Comparison of ENCODE assay signal across 8 cellular contexts in genomic region chr9:131271016-131271273, GRCh38. TPM values are rescaled to one million over a fixed set of nuclear protein-coding genes. Genes with fewer than 3 reads are reported as not detected.
DNase-seq lines count a peak whose midpoint lies in the region; ATAC-seq and TF ChIP-seq lines count a peak whose summit lies in the region.
"Not testable (repeated sequence)": the region's sequence is repeated elsewhere in the genome, so short reads cannot be mapped to it uniquely, and the experiment has no call there.

No MANE protein-coding gene starts in this region.

- TF ChIP-seq POLR2A in adrenal gland (IDR thresholded peaks at IDR 0.05); esophagus muscularis mucosa (IDR thresholded peaks at IDR 0.05; ENCODE audit: low read depth); transverse colon (IDR thresholded peaks at IDR 0.05): not testable (repeated sequence)

- WGBS in adrenal gland, 4 donors: 50 to 88% (median 81%) methylated on average over 1 of the region's 1 CpG
- 92% methylated on average over 1 of the region's 1 CpG for WGBS in esophagus muscularis mucosa
- 71 to 75% methylated on average over 1 of the region's 1 CpG for WGBS in lung, 2 donors
- WGBS in transverse colon (ENCODE audit: low coverage in 1 of 2), 2 donors: 62% methylated on average over 1 of the region's 1 CpG; no CpG with 5 or more reads in 1 of the 2 donors

- not testable (repeated sequence) for H3K27me3 ChIP-seq in CD8-positive, alpha-beta memory T cell (ENCODE audit: insufficient read depth, low read length, poor library complexity, severe bottlenecking); OCI-LY3 (ENCODE audit: low read depth, low read length); adrenal gland; lung (ENCODE audit: control insufficient read depth, insufficient read depth); skeletal muscle tissue (ENCODE audit: control insufficient read depth in 3 of 3, insufficient read depth in 3 of 3, low read length in 3 of 3)
- H3K27me3 ChIP-seq in esophagus muscularis mucosa (peaks cover 0 to 17% (median 0%) of the 10 kb centered on the region in 4 donors), transverse colon (peaks cover 17% of the 10 kb centered on the region)

- H4K20me1 ChIP-seq in OCI-LY3 (ENCODE audit: insufficient read depth, low read length): not testable (repeated sequence)

- in situ Hi-C loops in transverse colon (cut with MboI; ENCODE audit: low pct_ligation_motif_present in 1 of 4, low pct_unique_long_range_greater_than_20kb in 1 of 4, low sequenced_read_pairs in 3 of 4): not testable (repeated sequence)

- intact Hi-C loops in adrenal gland (cut with DNase I); esophagus muscularis mucosa (cut with DNase I); transverse colon (cut with DNase I; ENCODE audit: low total_unique reads): not testable (repeated sequence)

- H3K27me3 Mint-ChIP-seq in CD8-positive, alpha-beta memory T cell; activated CD8-positive, alpha-beta memory T cell treated with anti-CD3 and anti-CD28 coated beads, Interleukin-2, amount 10 ng/mL, durations not matched to agents 7 days and 5 days: not testable (repeated sequence)

- not testable (repeated sequence) for ATAC-seq in activated CD8-positive, alpha-beta memory T cell treated with anti-CD3 and anti-CD28 coated beads, Interleukin-2, amount 10 ng/mL, durations not matched to agents 7 days and 5 days; lung (ENCODE audit: insufficient read depth, low FRiP score)

- not testable (repeated sequence) for TF ChIP-seq EP300 in esophagus muscularis mucosa (IDR thresholded peaks at IDR 0.05); transverse colon (IDR thresholded peaks at IDR 0.05; ENCODE audit: low read depth)

- peak overlapping the region; percentile 90 to 100 (median 96) for H3K4me3 Mint-ChIP-seq in CD8-positive, alpha-beta memory T cell
- H3K4me3 Mint-ChIP-seq in activated CD8-positive, alpha-beta memory T cell treated with anti-CD3 and anti-CD28 coated beads, Interleukin-2, amount 10 ng/mL, durations not matched to agents 7 days and 5 days: peak overlapping the region; percentile 99

- peaks cover 5 to 57% (median 14%) of the 10 kb centered on the region in 3 donors for H3K36me3 Mint-ChIP-seq in CD8-positive, alpha-beta memory T cell
- peaks cover 57% of the 10 kb centered on the region for H3K36me3 Mint-ChIP-seq in activated CD8-positive, alpha-beta memory T cell treated with anti-CD3 and anti-CD28 coated beads, Interleukin-2, amount 10 ng/mL, durations not matched to agents 7 days and 5 days

- H3K36me3 ChIP-seq in CD8-positive, alpha-beta memory T cell (ENCODE audit: insufficient read depth, low read length); adrenal gland (replicated peaks in 1 of 2); esophagus muscularis mucosa; lung (ENCODE audit: control insufficient read depth in 2 of 2, insufficient read depth in 2 of 2, low read length in 2 of 2); skeletal muscle tissue (ENCODE audit: control insufficient read depth in 3 of 3, insufficient read depth in 3 of 3, low read length in 3 of 3); transverse colon: not testable (repeated sequence)
- peaks cover 17% of the 10 kb centered on the region for H3K36me3 ChIP-seq in OCI-LY3 (replicated peaks; ENCODE audit: low read depth, low read length)

- H3K4me2 ChIP-seq in OCI-LY3 (ENCODE audit: low read length): peak overlapping the region; percentile 84

- POLR2A ChIA-PET in CD8-positive, alpha-beta memory T cell (lab: Charles Lee): interaction anchor here (0.8 to 13.6 kb wide), 4 partner anchors 15 to 39 kb away, joined by 3 to 300 read pairs (median 14); no protein-coding TSS in a partner anchor

- not testable (repeated sequence) for H2AFZ ChIP-seq in OCI-LY3 (ENCODE audit: low read depth, low read length)

- peak overlapping the region; percentile 37; the same call in 1 of the 2 replicates for H3K9ac ChIP-seq in OCI-LY3 (ENCODE audit: low read length)
- H3K9ac ChIP-seq in skeletal muscle tissue (ENCODE audit: low read depth in 1 of 3, low read length in 3 of 3): not testable (repeated sequence)

- TF ChIP-seq CTCF in OCI-LY3 (IDR thresholded peaks at IDR 0.05; ENCODE audit: low read depth, low read length); adrenal gland (IDR thresholded peaks at IDR 0.05); esophagus muscularis mucosa (IDR thresholded peaks at IDR 0.05); lung (IDR thresholded peaks at IDR 0.05; ENCODE audit: control extremely low read depth, extremely low read depth); transverse colon (IDR thresholded peaks at IDR 0.05): not testable (repeated sequence)

- peaks cover 51% of the 10 kb centered on the region for H3K4me1 ChIP-seq in CD8-positive, alpha-beta memory T cell (ENCODE audit: insufficient read depth, low read length)
- H3K4me1 ChIP-seq in OCI-LY3 (ENCODE audit: low read length): peaks cover 64% of the 10 kb centered on the region
- peaks cover 0 to 12% of the 10 kb centered on the region in 2 donors for H3K4me1 ChIP-seq in adrenal gland (replicated peaks in 1 of 2)
- H3K4me1 ChIP-seq in esophagus muscularis mucosa: peaks cover 13 to 69% (median 40%) of the 10 kb centered on the region in 4 donors
- H3K4me1 ChIP-seq in lung (ENCODE audit: control insufficient read depth in 2 of 2, insufficient read depth in 2 of 2, low read length in 2 of 2): peaks cover 14 to 16% of the 10 kb centered on the region in 2 donors
- peaks cover 78 to 87% (median 82%) of the 10 kb centered on the region in 3 donors for H3K4me1 ChIP-seq in skeletal muscle tissue (ENCODE audit: control insufficient read depth in 3 of 3, insufficient read depth in 3 of 3, low read length in 3 of 3)
- H3K4me1 ChIP-seq in transverse colon: peaks cover 0 to 23% (median 3%) of the 10 kb centered on the region in 4 donors

- H3K27ac Mint-ChIP-seq in CD8-positive, alpha-beta memory T cell: peak overlapping the region; percentile 93 to 99 (median 97)
- peak overlapping the region; percentile 92 for H3K27ac Mint-ChIP-seq in activated CD8-positive, alpha-beta memory T cell treated with anti-CD3 and anti-CD28 coated beads, Interleukin-2, amount 10 ng/mL, durations not matched to agents 7 days and 5 days

- peak overlapping the region; percentile 70 for H3K4me3 ChIP-seq in CD8-positive, alpha-beta memory T cell (ENCODE audit: low read length)
- H3K4me3 ChIP-seq in OCI-LY3 (ENCODE audit: low read length) (peak overlapping the region; percentile 52), skeletal muscle tissue (ENCODE audit: low read length in 3 of 3) (peak overlapping the region in 1 of 3 donors; percentile 32)
- not testable (repeated sequence) for H3K4me3 ChIP-seq in adrenal gland, esophagus muscularis mucosa, lung, transverse colon

- not testable (repeated sequence) for H3K9me3 ChIP-seq in CD8-positive, alpha-beta memory T cell (ENCODE audit: low read length); OCI-LY3 (ENCODE audit: insufficient read depth, low read length); adrenal gland (replicated peaks in 1 of 3); esophagus muscularis mucosa; lung (ENCODE audit: control insufficient read depth in 2 of 2, insufficient read depth in 1 of 2, low read length in 1 of 2); skeletal muscle tissue (ENCODE audit: control insufficient read depth in 3 of 3, low read length in 3 of 3); transverse colon

- H3K79me2 ChIP-seq in OCI-LY3 (ENCODE audit: low read length): peaks cover 94% of the 10 kb centered on the region

- CTCF ChIA-PET in CD8-positive, alpha-beta memory T cell (lab: Charles Lee): interaction anchor here (1.1 to 16.5 kb wide), 5 partner anchors 16 to 94 kb away, joined by 3 to 248 read pairs (median 8); no protein-coding TSS in a partner anchor
- CTCF ChIA-PET in activated CD8-positive, alpha-beta memory T cell treated with anti-CD3 and anti-CD28 coated beads, Interleukin-2, amount 10 ng/mL, durations not matched to agents 7 days and 5 days (lab: Charles Lee): interaction anchor here (0.8 to 11.9 kb wide), 5 partner anchors 15 to 469 kb away, joined by 3 to 177 read pairs (median 5); partner anchors contain the start of gene RAPGEF1

- peaks cover 52 to 67% (median 60%) of the 10 kb centered on the region in 3 donors for H3K4me1 Mint-ChIP-seq in CD8-positive, alpha-beta memory T cell
- H3K4me1 Mint-ChIP-seq in activated CD8-positive, alpha-beta memory T cell treated with anti-CD3 and anti-CD28 coated beads, Interleukin-2, amount 10 ng/mL, durations not matched to agents 7 days and 5 days: peaks cover 52% of the 10 kb centered on the region

- peak overlapping the region; percentile 94 for H3K27ac ChIP-seq in CD8-positive, alpha-beta memory T cell (ENCODE audit: low read depth, low read length)
- peak overlapping the region; percentile 93 for H3K27ac ChIP-seq in OCI-LY3 (ENCODE audit: low read length)
- H3K27ac ChIP-seq in adrenal gland: peak overlapping the region in 4 of 5 donors; percentile 46 to 88 (median 70)
- peak overlapping the region; percentile 52 to 72 (median 64) for H3K27ac ChIP-seq in esophagus muscularis mucosa (replicated peaks in 1 of 4)
- H3K27ac ChIP-seq in lung (ENCODE audit: low read depth in 1 of 2, low read length in 1 of 2): peak overlapping the region; percentile 90 to 95
- H3K27ac ChIP-seq in skeletal muscle tissue (ENCODE audit: low read depth, low read length): peak overlapping the region; percentile 70
- H3K27ac ChIP-seq in transverse colon: peak overlapping the region; percentile 70 to 84 (median 80)

- DNase-seq in CD8-positive, alpha-beta memory T cell; activated CD8-positive, alpha-beta memory T cell treated with anti-CD3 and anti-CD28 coated beads, Interleukin-2, amount 10 ng/mL, durations not matched to agents 7 days and 5 days; adrenal gland; esophagus muscularis mucosa (ENCODE audit: extremely low spot score); lung (ENCODE audit: low spot score); transverse colon: not testable (repeated sequence)

- H3K9me3 Mint-ChIP-seq in CD8-positive, alpha-beta memory T cell; activated CD8-positive, alpha-beta memory T cell treated with anti-CD3 and anti-CD28 coated beads, Interleukin-2, amount 10 ng/mL, durations not matched to agents 7 days and 5 days (ENCODE audit: low read depth): not testable (repeated sequence)

RNA-seq across cellular contexts. Expression of gene FAM78A, which starts 5.4 kb away (rescaled TPM):
- 10 to 100 TPM; 43.6 to 44.4 TPM for total RNA-seq in CD8-positive, alpha-beta memory T cell
- 27.6 TPM for polyA plus RNA-seq in CD8-positive, alpha-beta memory T cell
- 10 to 100 TPM; 76.8 to 80.0 TPM for total RNA-seq in activated CD8-positive, alpha-beta memory T cell treated with anti-CD3 and anti-CD28 coated beads, Interleukin-2, amount 10 ng/mL, durations not matched to agents 7 days and 5 days
- total RNA-seq in adrenal gland (10 to 100 TPM in 1 of 8 donors, 1 to 10 TPM in 7; 3.8 to 11.7 (median 6.9) TPM), esophagus muscularis mucosa (1 to 10 TPM; 1.7 to 4.0 (median 3.3) TPM), lung (10 to 100 TPM in 1 of 2 donors, 1 to 10 TPM in 1; 8.4 to 10.8 TPM), skeletal muscle tissue (14.6 TPM), transverse colon (1 to 10 TPM in 3 of 4 donors, under 1 TPM in 1; 1.00 to 3.4 (median 2.2) TPM)
- polyA plus RNA-seq in adrenal gland (1 to 10 TPM; 1.1 to 6.8 (median 2.2) TPM), lung (1 to 10 TPM; 5.4 to 7.2 TPM)

RNA-seq across cellular contexts. Expression of gene PLPP7, which starts 18.6 kb away (rescaled TPM):
- not detected for total RNA-seq in CD8-positive, alpha-beta memory T cell
- polyA plus RNA-seq in CD8-positive, alpha-beta memory T cell: not detected
- total RNA-seq in activated CD8-positive, alpha-beta memory T cell treated with anti-CD3 and anti-CD28 coated beads, Interleukin-2, amount 10 ng/mL, durations not matched to agents 7 days and 5 days: not detected
- total RNA-seq in adrenal gland (10 to 100 TPM; 11.1 to 31.4 (median 17.9) TPM), esophagus muscularis mucosa (10 to 100 TPM; 11.4 to 22.5 (median 14.4) TPM), lung (1 to 10 TPM; 1.2 to 1.8 TPM), skeletal muscle tissue (34.4 TPM), transverse colon (10 to 100 TPM in 1 of 4 donors, 1 to 10 TPM in 3; 3.0 to 10.3 (median 4.1) TPM)
- polyA plus RNA-seq in adrenal gland (10 to 100 TPM in 1 of 3 donors, 1 to 10 TPM in 2; 4.8 to 13.2 (median 10.0) TPM), lung (under 1 TPM; 0.79 to 0.90 TPM)
